28 cellular contexts compared by ENCODE assay signal in genomic region chr14:93047187-93047586, GRCh38.
DNase-seq lines count a peak whose midpoint lies in the region; ATAC-seq, FAIRE-seq and TF ChIP-seq lines count a peak whose summit lies in the region.
"Had no signal": no experiment of that assay in that cellular context is flagged by ENCODE, and none has a peak within 500 bp of the region (broad histone marks: within the 10 kb centered on the region; RNA-seq: fewer than 3 reads in every experiment).

No MANE protein-coding gene starts in this region.

- TF ChIP-seq CTCF in right atrium auricular region (IDR thresholded peaks at IDR 0.05) = no peak
- TF ChIP-seq CTCF in bronchial epithelial cell (IDR thresholded peaks at IDR 0.05; ENCODE audit: insufficient read depth, low read length, severe bottlenecking) = no peak
- TF ChIP-seq CTCF in uterus (IDR thresholded peaks at IDR 0.05) = no peak
- TF ChIP-seq CTCF in GM10266 (IDR thresholded peaks at IDR 0.05; ENCODE audit: control insufficient read depth, insufficient read depth, low read depth, missing control alignments) = no peak

- ATAC-seq in left cardiac atrium (no peak), HG03571 (IDR thresholded peaks at IDR 0.05; ENCODE audit: unreplicated experiment) (no peak)
- ATAC-seq: esophagus mucosa; foreskin keratinocyte; left colon; naive thymus-derived CD4-positive, alpha-beta T cell; SK-N-SH treated with all-trans-retinoic acid at 6 μM for 48 hours had no signal

- H3K4me1 ChIP-seq in right atrium auricular region (peaks cover 0 to 77% of the 10 kb centered on the region in 2 donors), muscle layer of duodenum (ENCODE audit: control insufficient read depth in 1 of 2, insufficient read depth in 2 of 2, low read length in 2 of 2) (peaks cover 35 to 49% of the 10 kb centered on the region in 2 donors), uterus (peaks cover 0 to 6% of the 10 kb centered on the region in 2 donors)

- no peaks in the 10 kb centered on the region for H3K27me3 ChIP-seq in right atrium auricular region
- H3K27me3 ChIP-seq in bronchial epithelial cell (ENCODE audit: control insufficient read depth, insufficient read depth, low read length) = no peaks in the 10 kb centered on the region
- H3K27me3 ChIP-seq in muscle layer of duodenum (ENCODE audit: low read depth, low read length) = no peaks in the 10 kb centered on the region
- H3K27me3 ChIP-seq in uterus = no peaks in the 10 kb centered on the region
- H3K27me3 ChIP-seq: breast epithelium, foreskin keratinocyte, upper lobe of left lung had no signal

- FAIRE-seq in bronchial epithelial cell (lab: Jason Lieb, UNC) = peak; percentile 52
- FAIRE-seq: G401.6 had no signal

- intact Hi-C loops in left cardiac atrium (cut with DNase I) = loop anchor here in 1 of 2 donors (10.0 kb wide), 1 partner anchor 48 kb away; no protein-coding TSS in a partner anchor
- intact Hi-C loops in uterus (cut with DNase I; ENCODE audit: low total_unique reads) = no loop called here

- no peaks in the 10 kb centered on the region for H3K36me3 ChIP-seq in right atrium auricular region
- H3K36me3 ChIP-seq in bronchial epithelial cell (ENCODE audit: control insufficient read depth, insufficient read depth, low read length) = peaks cover 2% of the 10 kb centered on the region
- H3K36me3 ChIP-seq in muscle layer of duodenum (ENCODE audit: control insufficient read depth in 1 of 2, insufficient read depth in 2 of 2, low read length in 2 of 2) = peaks cover 0 to 6% of the 10 kb centered on the region in 2 donors
- no peaks in the 10 kb centered on the region for H3K36me3 ChIP-seq in uterus
- H3K36me3 ChIP-seq: breast epithelium, upper lobe of left lung had no signal

- no peaks in the 10 kb centered on the region for H3K9me3 ChIP-seq in right atrium auricular region
- no peaks in the 10 kb centered on the region for H3K9me3 ChIP-seq in muscle layer of duodenum (ENCODE audit: control insufficient read depth in 1 of 2, low read length in 2 of 2)
- H3K9me3 ChIP-seq in uterus = no peaks in the 10 kb centered on the region
- H3K9me3 ChIP-seq: breast epithelium, upper lobe of left lung had no signal

- DNase-seq in right atrium auricular region (ENCODE audit: low spot score) (no peak), left cardiac atrium (no peak), bronchial epithelial cell (ENCODE audit: low read depth) (peak; percentile 25), uterus (no peak), NCI-H1436 (lab: John Stamatoyannopoulos, UW) (no peak), GM10266 (ENCODE audit: extremely low spot score) (no peak)
- DNase-seq: activated naive CD4-positive, alpha-beta T cell treated with Interleukin-2 at 50 U/mL for 16 hours; activated T-cell treated with anti-CD3 and anti-CD28 coated beads, Interleukin-2, amount 50 U/mL, for 1 hour; endodermal cell; foreskin keratinocyte; H7; left colon; naive thymus-derived CD4-positive, alpha-beta T cell; NCI-H1417; NCI-H2081 treated with DMSO at 0.1 percent for 48 hours; NCI-H774; stimulated activated CD4-positive, alpha-beta T cell treated with anti-CD3 and anti-CD28 coated beads, Interleukin-1b, Interleukin-23, amount 100 ng/mL, for 48 hours; stimulated activated CD8-positive, alpha-beta memory T cell treated with anti-CD3 and anti-CD28 coated beads, Interleukin-4, amount 100 ng/mL, for 48 hours; T-helper 2 cell; upper lobe of left lung had no signal

- TF ChIP-seq POLR2A in uterus (IDR thresholded peaks at IDR 0.05) = no peak

- peak overlapping the region; percentile 77 to 94 for H3K27ac ChIP-seq in right atrium auricular region
- peak overlapping the region; percentile 33 for H3K27ac ChIP-seq in muscle layer of duodenum (ENCODE audit: low read length)
- peak overlapping the region; percentile 22 to 74 for H3K27ac ChIP-seq in uterus
- H3K27ac ChIP-seq: breast epithelium, foreskin keratinocyte, skin epidermis, upper lobe of left lung had no signal

- H3K4me3 ChIP-seq in right atrium auricular region (no peak overlapping the region), bronchial epithelial cell (ENCODE audit: low read depth, low read length) (no peak overlapping the region), muscle layer of duodenum (ENCODE audit: low read depth in 1 of 2, low read length in 2 of 2) (no peak overlapping the region), uterus (no peak overlapping the region)
- H3K4me3 ChIP-seq: breast epithelium, coronary artery, skin epidermis, upper lobe of left lung had no signal

Comparison
In these comparisons a context has a peak if more than half of its experiments do, and no peak if none do; other contexts are left out.
1. H3K27ac ChIP-seq: peak in every context shown above with its lines; median percentile 86 in right atrium auricular region; 48 in uterus; 33 in muscle layer of duodenum.